ENCODE assay signal across 1 cellular context in the genomic region with DNA sequence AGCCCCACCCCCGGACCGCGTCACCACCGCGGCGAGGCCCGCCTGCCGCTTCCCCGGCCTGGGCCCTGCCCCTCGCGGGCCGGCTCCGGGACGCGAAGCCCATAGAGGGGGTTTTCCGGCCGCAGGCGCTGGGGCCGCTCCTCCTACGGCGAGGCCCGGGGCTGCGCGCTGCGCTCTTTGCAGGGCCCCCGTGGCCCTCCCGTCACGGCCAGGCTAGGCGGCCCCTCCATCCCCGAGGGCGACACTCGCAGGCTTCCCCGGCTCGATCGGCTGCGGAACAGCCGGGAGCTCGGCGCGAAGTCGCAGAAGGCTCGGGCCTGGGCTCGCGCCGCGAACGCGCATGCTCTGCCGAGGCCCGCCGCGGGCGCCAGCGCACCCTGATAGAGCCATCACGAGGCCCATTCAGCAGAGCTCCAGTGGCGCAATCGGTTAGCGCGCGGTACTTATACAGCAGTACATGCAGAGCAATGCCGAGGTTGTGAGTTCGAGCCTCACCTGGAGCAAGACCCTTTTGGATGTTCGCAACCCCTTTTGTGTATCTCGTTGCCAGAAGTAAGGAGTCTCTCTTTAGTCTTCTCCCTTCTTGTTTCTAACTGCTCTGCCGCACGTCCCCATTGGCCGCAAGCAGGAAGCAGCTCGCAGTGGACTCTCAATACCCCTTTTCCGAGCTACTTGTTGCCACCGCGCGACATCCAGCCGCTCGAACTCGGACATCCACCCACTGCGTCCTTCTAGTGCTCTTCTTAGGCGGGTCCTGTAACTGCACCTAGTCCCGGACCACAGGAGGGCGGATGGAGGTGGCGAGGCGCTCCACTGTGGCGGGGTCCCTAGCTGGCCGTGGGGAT.
A peak's percentile ranks its signal among the peaks of the same experiment; 100 is the strongest.
TF ChIP-seq lines count a peak whose summit lies in the region.

No MANE protein-coding gene starts in this region.

TF ChIP-seq in K562, 482 proteins besides CTCF, POLR2A, EP300 and RAD21 (continued from another document and continues in another):
- TF ChIP-seq ZNF124 (CRISPR knock-in tag; IDR thresholded peaks at IDR 0.05) (no peak), MEF2A (IDR thresholded peaks at IDR 0.05; ENCODE audit: control insufficient read depth, low read depth, low read length) (no peak), NCOA6 (IDR thresholded peaks at IDR 0.05) (no peak; the same call in 1 of the 2 replicates), TEAD4 (IDR thresholded peaks at IDR 0.05; ENCODE audit: low read length) (peak; percentile 80), TEAD4 (CRISPR knock-in tag; IDR thresholded peaks at IDR 0.05; ENCODE audit: borderline replicate concordance) (no peak), BCOR (IDR thresholded peaks at IDR 0.05) (peak; percentile 78; the same call in 1 of the 2 replicates), TGIF2 (CRISPR knock-in tag; IDR thresholded peaks at IDR 0.05) (peak; percentile 77), ZNF384 (IDR thresholded peaks at IDR 0.05; ENCODE audit: low read depth, low read length) (no peak), SAFB2 (IDR thresholded peaks at IDR 0.05; ENCODE audit: borderline replicate concordance, low read depth, low read length, severe bottlenecking) (no peak), IFI16 (CRISPR knock-in tag; IDR thresholded peaks at IDR 0.05) (no peak), OTX1 (CRISPR knock-in tag; IDR thresholded peaks at IDR 0.05) (no peak), ZNF436 (CRISPR knock-in tag; IDR thresholded peaks at IDR 0.05) (no peak), RBM14 (IDR thresholded peaks at IDR 0.05; ENCODE audit: borderline replicate concordance, insufficient read depth, low read depth, low read length) (no peak), MTA3 (IDR thresholded peaks at IDR 0.05; ENCODE audit: borderline replicate concordance) (peak; percentile 42; the same call in 1 of the 2 replicates), RNF2 (IDR thresholded peaks at IDR 0.05) (peak; percentile 92), ZNF184 (CRISPR knock-in tag; IDR thresholded peaks at IDR 0.05) (no peak), MED1 (CRISPR knock-in tag; IDR thresholded peaks at IDR 0.05; ENCODE audit: borderline replicate concordance) (no peak), KAT8 (IDR thresholded peaks at IDR 0.05; ENCODE audit: low read depth) (no peak), ZFP1 (CRISPR knock-in tag; IDR thresholded peaks at IDR 0.05) (no peak), HNRNPK (IDR thresholded peaks at IDR 0.05; ENCODE audit: low read depth, low read length, poor library complexity, severe bottlenecking) (no peak), TEAD1 (CRISPR knock-in tag; IDR thresholded peaks at IDR 0.05) (peak in 1 of 2 experiments; percentile 93; a peak in 2 of 4 replicates), POLR3G (IDR thresholded peaks at IDR 0.05; ENCODE audit: extremely low read depth, insufficient read length, insufficient replicate concordance) (peak; percentile 44), HNRNPUL1 (IDR thresholded peaks at IDR 0.05; ENCODE audit: low read length) (no peak), ZNF316 (IDR thresholded peaks at IDR 0.05) (no peak), TSC22D4 (tag; IDR thresholded peaks at IDR 0.05) (no peak), CBX5 (IDR thresholded peaks at IDR 0.05; ENCODE audit: borderline replicate concordance, low read depth) (peak; percentile 34; the same call in 1 of the 2 replicates), NCOA2 (IDR thresholded peaks at IDR 0.05; ENCODE audit: partially characterized antibody in 2 of 2) (peak in 1 of 2 experiments; percentile 72), ERF (CRISPR knock-in tag; IDR thresholded peaks at IDR 0.05) (0 out of 2 replicates have a peak, but pooled peaks have one; percentile 27), ZNF668 (CRISPR knock-in tag; IDR thresholded peaks at IDR 0.05) (no peak), ZNF76 (CRISPR knock-in tag; IDR thresholded peaks at IDR 0.05; ENCODE audit: borderline replicate concordance) (no peak)
- TF ChIP-seq, protein P1, sequence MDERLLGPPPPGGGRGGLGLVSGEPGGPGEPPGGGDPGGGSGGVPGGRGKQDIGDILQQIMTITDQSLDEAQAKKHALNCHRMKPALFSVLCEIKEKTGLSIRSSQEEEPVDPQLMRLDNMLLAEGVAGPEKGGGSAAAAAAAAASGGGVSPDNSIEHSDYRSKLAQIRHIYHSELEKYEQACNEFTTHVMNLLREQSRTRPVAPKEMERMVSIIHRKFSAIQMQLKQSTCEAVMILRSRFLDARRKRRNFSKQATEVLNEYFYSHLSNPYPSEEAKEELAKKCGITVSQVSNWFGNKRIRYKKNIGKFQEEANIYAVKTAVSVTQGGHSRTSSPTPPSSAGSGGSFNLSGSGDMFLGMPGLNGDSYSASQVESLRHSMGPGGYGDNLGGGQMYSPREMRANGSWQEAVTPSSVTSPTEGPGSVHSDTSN (CRISPR knock-in tag; IDR thresholded peaks at IDR 0.05; ENCODE audit: low read depth): no peak
- TF ChIP-seq, protein P1 (tag; conservative IDR thresholded peaks at IDR 0.05; ENCODE audit: low read depth): no peak
- TF ChIP-seq, protein P2, sequence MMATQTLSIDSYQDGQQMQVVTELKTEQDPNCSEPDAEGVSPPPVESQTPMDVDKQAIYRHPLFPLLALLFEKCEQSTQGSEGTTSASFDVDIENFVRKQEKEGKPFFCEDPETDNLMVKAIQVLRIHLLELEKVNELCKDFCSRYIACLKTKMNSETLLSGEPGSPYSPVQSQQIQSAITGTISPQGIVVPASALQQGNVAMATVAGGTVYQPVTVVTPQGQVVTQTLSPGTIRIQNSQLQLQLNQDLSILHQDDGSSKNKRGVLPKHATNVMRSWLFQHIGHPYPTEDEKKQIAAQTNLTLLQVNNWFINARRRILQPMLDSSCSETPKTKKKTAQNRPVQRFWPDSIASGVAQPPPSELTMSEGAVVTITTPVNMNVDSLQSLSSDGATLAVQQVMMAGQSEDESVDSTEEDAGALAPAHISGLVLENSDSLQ (IDR thresholded peaks at IDR 0.05): no peak
- TF ChIP-seq, protein P3, sequence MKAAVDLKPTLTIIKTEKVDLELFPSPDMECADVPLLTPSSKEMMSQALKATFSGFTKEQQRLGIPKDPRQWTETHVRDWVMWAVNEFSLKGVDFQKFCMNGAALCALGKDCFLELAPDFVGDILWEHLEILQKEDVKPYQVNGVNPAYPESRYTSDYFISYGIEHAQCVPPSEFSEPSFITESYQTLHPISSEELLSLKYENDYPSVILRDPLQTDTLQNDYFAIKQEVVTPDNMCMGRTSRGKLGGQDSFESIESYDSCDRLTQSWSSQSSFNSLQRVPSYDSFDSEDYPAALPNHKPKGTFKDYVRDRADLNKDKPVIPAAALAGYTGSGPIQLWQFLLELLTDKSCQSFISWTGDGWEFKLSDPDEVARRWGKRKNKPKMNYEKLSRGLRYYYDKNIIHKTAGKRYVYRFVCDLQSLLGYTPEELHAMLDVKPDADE (conservative IDR thresholded peaks at IDR 0.05; ENCODE audit: control insufficient read depth, low read depth, low read length): peak; percentile 96
- TF ChIP-seq, protein P4, sequence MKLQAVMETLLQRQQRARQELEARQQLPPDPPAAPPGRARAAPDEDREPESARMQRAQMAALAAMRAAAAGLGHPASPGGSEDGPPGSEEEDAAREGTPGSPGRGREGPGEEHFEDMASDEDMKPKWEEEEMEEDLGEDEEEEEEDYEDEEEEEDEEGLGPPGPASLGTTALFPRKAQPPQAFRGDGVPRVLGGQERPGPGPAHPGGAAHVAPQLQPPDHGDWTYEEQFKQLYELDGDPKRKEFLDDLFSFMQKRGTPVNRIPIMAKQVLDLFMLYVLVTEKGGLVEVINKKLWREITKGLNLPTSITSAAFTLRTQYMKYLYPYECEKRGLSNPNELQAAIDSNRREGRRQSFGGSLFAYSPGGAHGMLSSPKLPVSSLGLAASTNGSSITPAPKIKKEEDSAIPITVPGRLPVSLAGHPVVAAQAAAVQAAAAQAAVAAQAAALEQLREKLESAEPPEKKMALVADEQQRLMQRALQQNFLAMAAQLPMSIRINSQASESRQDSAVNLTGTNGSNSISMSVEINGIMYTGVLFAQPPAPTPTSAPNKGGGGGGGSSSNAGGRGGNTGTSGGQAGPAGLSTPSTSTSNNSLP (IDR thresholded peaks at IDR 0.05; ENCODE audit: borderline replicate concordance, low read depth, low read length): no peak
- TF ChIP-seq, protein P5, sequence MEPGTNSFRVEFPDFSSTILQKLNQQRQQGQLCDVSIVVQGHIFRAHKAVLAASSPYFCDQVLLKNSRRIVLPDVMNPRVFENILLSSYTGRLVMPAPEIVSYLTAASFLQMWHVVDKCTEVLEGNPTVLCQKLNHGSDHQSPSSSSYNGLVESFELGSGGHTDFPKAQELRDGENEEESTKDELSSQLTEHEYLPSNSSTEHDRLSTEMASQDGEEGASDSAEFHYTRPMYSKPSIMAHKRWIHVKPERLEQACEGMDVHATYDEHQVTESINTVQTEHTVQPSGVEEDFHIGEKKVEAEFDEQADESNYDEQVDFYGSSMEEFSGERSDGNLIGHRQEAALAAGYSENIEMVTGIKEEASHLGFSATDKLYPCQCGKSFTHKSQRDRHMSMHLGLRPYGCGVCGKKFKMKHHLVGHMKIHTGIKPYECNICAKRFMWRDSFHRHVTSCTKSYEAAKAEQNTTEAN (CRISPR knock-in tag; IDR thresholded peaks at IDR 0.05): no peak
- TF ChIP-seq, protein P6, sequence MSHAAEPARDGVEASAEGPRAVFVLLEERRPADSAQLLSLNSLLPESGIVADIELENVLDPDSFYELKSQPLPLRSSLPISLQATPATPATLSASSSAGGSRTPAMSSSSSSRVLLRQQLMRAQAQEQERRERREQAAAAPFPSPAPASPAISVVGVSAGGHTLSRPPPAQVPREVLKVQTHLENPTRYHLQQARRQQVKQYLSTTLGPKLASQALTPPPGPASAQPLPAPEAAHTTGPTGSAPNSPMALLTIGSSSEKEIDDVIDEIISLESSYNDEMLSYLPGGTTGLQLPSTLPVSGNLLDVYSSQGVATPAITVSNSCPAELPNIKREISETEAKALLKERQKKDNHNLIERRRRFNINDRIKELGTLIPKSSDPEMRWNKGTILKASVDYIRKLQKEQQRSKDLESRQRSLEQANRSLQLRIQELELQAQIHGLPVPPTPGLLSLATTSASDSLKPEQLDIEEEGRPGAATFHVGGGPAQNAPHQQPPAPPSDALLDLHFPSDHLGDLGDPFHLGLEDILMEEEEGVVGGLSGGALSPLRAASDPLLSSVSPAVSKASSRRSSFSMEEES (CRISPR knock-in tag; IDR thresholded peaks at IDR 0.05): no peak
